8 cellular contexts compared by ENCODE assay signal in the genomic region with DNA sequence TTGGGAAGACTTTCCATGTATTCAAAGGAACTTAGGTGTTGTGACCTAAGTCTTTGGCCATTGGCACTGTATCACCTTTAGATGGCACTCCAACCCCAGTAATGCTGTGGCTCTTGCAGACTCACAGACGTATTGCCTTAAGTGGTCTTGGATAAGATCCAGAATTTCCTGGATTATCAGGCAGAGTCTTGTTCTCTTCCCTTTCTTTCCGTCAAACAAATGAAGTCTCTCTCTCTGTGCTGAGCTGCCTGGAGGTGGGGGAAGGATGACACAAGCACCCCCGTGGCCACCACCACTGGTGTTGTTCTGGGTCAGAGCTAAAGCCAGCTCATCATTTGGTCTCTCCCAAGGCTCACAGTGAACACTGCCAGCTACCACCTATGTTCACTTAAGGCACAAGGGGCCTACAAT.
DNase-seq lines count a peak whose midpoint lies in the region; ATAC-seq and TF ChIP-seq lines count a peak whose summit lies in the region.

No MANE protein-coding gene starts in this region.

- H3K27ac Mint-ChIP-seq in mesothelial cell of epicardium = no peak overlapping the region
- H3K27ac Mint-ChIP-seq in activated CD4-positive, alpha-beta memory T cell treated with anti-CD3 and anti-CD28 coated beads for 36 hours = no peak overlapping the region

- H3K9me3 Mint-ChIP-seq in mesothelial cell of epicardium = peaks cover 17% of the 10 kb centered on the region
- H3K9me3 Mint-ChIP-seq in activated CD4-positive, alpha-beta memory T cell treated with anti-CD3 and anti-CD28 coated beads for 36 hours = peaks cover 22% of the 10 kb centered on the region

- intact Hi-C loops in tibial artery (cut with DNase I; ENCODE audit: low total_unique reads) = no loop called here
- intact Hi-C loops in activated CD4-positive, alpha-beta memory T cell treated with anti-CD3 and anti-CD28 coated beads for 36 hours (cut with micrococcal nuclease) = no loop called here

- H3K4me3 ChIP-seq in astrocyte of the cerebellum (ENCODE audit: low read depth, low read length) (no peak overlapping the region), tibial artery (no peak overlapping the region)

- TF ChIP-seq CTCF in astrocyte of the cerebellum (IDR thresholded peaks at IDR 0.05; ENCODE audit: low read depth, low read length, missing control alignments) (peak; percentile 46), mesothelial cell of epicardium (IDR thresholded peaks at IDR 0.05; ENCODE audit: unreplicated experiment) (peak; percentile 36), tibial artery (IDR thresholded peaks at IDR 0.05) (no peak)

- POLR2A ChIA-PET in activated CD4-positive, alpha-beta memory T cell treated with anti-CD3 and anti-CD28 coated beads for 36 hours (lab: Charles Lee) = no interaction called here

- H3K4me1 ChIP-seq in tibial artery = no peaks in the 10 kb centered on the region

- H3K36me3 ChIP-seq in tibial artery = no peaks in the 10 kb centered on the region

- in situ Hi-C loops in astrocyte of the cerebellum (cut with HindIII; ENCODE audit: low sequenced_read_pairs) = no loop called here

- H3K9me3 ChIP-seq in tibial artery = no peaks in the 10 kb centered on the region

- no peak overlapping the region for H3K4me3 Mint-ChIP-seq in mesothelial cell of epicardium
- no peak overlapping the region for H3K4me3 Mint-ChIP-seq in activated CD4-positive, alpha-beta memory T cell treated with anti-CD3 and anti-CD28 coated beads for 36 hours

- H3K4me1 Mint-ChIP-seq in mesothelial cell of epicardium = no peaks in the 10 kb centered on the region
- H3K4me1 Mint-ChIP-seq in activated CD4-positive, alpha-beta memory T cell treated with anti-CD3 and anti-CD28 coated beads for 36 hours (ENCODE audit: low read depth) = no peaks in the 10 kb centered on the region

- H3K27me3 ChIP-seq in tibial artery = no peaks in the 10 kb centered on the region

- DNase-seq in ELF-1 (ENCODE audit: low read depth, low spot score) (peak; percentile 83), NCI-H1694 treated with DMSO at 0.1 percent for 48 hours (lab: John Stamatoyannopoulos, UW) (peak; percentile 46), astrocyte of the cerebellum (ENCODE audit: low read depth) (peak; percentile 68), mesothelial cell of epicardium (ENCODE audit: low spot score in 2 of 2, unreplicated experiment in 2 of 2) (no peak), tibial artery (no peak), AG08395 (ENCODE audit: low spot score) (no peak)
- no peak for DNase-seq in activated CD4-positive, alpha-beta memory T cell treated with anti-CD3 and anti-CD28 coated beads for 36 hours

- H3K36me3 Mint-ChIP-seq in mesothelial cell of epicardium = no peaks in the 10 kb centered on the region
- no peaks in the 10 kb centered on the region for H3K36me3 Mint-ChIP-seq in activated CD4-positive, alpha-beta memory T cell treated with anti-CD3 and anti-CD28 coated beads for 36 hours

- H3K27me3 Mint-ChIP-seq in mesothelial cell of epicardium (ENCODE audit: low read depth) = no peaks in the 10 kb centered on the region
- no peaks in the 10 kb centered on the region for H3K27me3 Mint-ChIP-seq in activated CD4-positive, alpha-beta memory T cell treated with anti-CD3 and anti-CD28 coated beads for 36 hours

- CTCF ChIA-PET in activated CD4-positive, alpha-beta memory T cell treated with anti-CD3 and anti-CD28 coated beads for 36 hours (lab: Charles Lee) = no interaction called here

- no peak for ATAC-seq in GM19397 (IDR thresholded peaks at IDR 0.05; ENCODE audit: unreplicated experiment)

- H3K27ac ChIP-seq in tibial artery = no peak overlapping the region

Comparison
In these comparisons a context has a peak if more than half of its experiments do, and no peak if none do; other contexts are left out.
1. DNase-seq: peak in ELF-1 (single experiment), NCI-H1694 treated with DMSO at 0.1 percent for 48 hours (single experiment) and astrocyte of the cerebellum (single experiment); none in mesothelial cell of epicardium (0 of 2), tibial artery (0 of 2), AG08395 (single experiment) and activated CD4-positive, alpha-beta memory T cell treated with anti-CD3 and anti-CD28 coated beads for 36 hours (single experiment).
2. CTCF ChIP-seq: peak in astrocyte of the cerebellum (single experiment) and mesothelial cell of epicardium (single experiment); none in tibial artery (0 of 2).